1 cellular context compared by ENCODE assay signal in the genomic region with DNA sequence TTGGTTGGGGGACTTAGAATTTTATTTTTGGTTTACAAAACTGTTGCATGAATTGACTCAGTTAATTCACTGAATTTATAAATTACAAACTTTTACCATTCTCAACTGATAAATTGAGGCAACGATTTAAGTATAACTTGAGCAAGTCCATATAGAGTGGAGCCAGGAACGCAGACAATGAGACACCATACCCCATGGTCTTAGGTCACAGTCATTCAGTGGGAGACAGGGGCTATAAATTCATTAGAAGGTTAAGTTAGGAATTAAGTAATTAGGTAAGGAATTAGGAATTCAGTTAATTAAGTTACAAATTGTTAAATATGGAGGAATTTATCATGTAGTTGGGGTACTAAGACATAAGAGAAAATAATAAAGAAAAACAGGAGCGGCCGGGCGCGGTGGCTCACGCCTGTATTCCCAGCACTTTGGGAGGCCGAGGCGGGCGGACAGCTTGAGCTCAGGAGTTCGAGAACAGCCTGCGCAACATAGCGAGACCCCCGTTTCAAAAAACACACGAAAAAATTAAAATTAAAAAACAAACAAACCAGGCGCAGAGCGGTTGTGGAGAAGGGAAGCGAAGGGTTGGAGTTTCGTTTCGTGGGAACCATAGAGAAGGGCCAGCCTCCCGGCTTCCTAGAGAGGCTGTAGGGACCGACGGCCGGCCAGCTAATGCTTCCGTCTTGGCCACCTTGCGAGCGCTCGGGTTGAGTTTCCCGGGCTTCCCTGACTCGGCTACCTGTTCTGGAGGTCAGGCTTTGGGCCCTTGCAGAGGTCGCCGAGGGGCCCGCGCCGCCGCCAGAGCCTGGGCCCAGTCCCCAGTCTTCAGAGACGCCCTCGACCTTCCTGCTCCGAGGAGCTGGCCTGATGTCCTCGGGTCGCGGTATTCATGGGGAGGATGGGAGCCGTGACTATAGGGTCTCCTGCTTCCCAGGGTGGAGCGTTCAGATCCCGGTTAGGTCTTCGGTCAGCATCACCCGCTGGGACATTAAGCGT.
TF ChIP-seq lines count a peak whose summit lies in the region.

TSS of gene ZNF619 (plus strand) at position 645 of the 993 bp plus-strand sequence. CDS start 858 bp downstream, outside the sequence.

TF ChIP-seq in GM12878, 131 proteins besides CTCF, POLR2A, EP300 and RAD21 (continues in another document):
- TF ChIP-seq, protein P1, sequence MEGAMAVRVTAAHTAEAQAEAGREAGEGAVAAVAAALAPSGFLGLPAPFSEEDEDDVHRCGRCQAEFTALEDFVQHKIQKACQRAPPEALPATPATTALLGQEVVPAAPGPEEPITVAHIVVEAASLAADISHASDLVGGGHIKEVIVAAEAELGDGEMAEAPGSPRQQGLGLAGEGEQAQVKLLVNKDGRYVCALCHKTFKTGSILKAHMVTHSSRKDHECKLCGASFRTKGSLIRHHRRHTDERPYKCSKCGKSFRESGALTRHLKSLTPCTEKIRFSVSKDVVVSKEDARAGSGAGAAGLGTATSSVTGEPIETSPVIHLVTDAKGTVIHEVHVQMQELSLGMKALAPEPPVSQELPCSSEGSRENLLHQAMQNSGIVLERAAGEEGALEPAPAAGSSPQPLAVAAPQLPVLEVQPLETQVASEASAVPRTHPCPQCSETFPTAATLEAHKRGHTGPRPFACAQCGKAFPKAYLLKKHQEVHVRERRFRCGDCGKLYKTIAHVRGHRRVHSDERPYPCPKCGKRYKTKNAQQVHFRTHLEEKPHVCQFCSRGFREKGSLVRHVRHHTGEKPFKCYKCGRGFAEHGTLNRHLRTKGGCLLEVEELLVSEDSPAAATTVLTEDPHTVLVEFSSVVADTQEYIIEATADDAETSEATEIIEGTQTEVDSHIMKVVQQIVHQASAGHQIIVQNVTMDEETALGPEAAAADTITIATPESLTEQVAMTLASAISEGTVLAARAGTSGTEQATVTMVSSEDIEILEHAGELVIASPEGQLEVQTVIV (IDR thresholded peaks at IDR 0.05; ENCODE audit: borderline replicate concordance, partially characterized antibody): no peak
- no peak for TF ChIP-seq TCF7 (IDR thresholded peaks at IDR 0.05; ENCODE audit: borderline replicate concordance)
- no peak for TF ChIP-seq BCL3 (IDR thresholded peaks at IDR 0.05; ENCODE audit: borderline replicate concordance, insufficient read depth, low read depth, low read length, poor library complexity, severe bottlenecking)
- no peak for TF ChIP-seq POLR2AphosphoS2 (IDR thresholded peaks at IDR 0.05; ENCODE audit: low read depth, low read length)
- TF ChIP-seq RUNX3 (IDR thresholded peaks at IDR 0.05; ENCODE audit: low read length): no peak
- no peak for TF ChIP-seq BRCA1 (IDR thresholded peaks at IDR 0.05; ENCODE audit: low read depth, low read length)
- no peak for TF ChIP-seq TCF12 (IDR thresholded peaks at IDR 0.05; ENCODE audit: low read depth, low read length)
- no peak for TF ChIP-seq JUND (IDR thresholded peaks at IDR 0.05; ENCODE audit: low read depth, low read length)
- TF ChIP-seq SPI1 (IDR thresholded peaks at IDR 0.05; ENCODE audit: borderline replicate concordance, insufficient read depth, low read depth, low read length): no peak
- TF ChIP-seq MYC (IDR thresholded peaks at IDR 0.05; ENCODE audit: insufficient read depth, insufficient read length, insufficient replicate concordance, low read length, severe bottlenecking): no peak
- TF ChIP-seq CEBPB (IDR thresholded peaks at IDR 0.05; ENCODE audit: borderline replicate concordance in 1 of 2, low read depth in 2 of 2, low read length in 2 of 2): no peak
- no peak for TF ChIP-seq SMAD1 (IDR thresholded peaks at IDR 0.05; ENCODE audit: low read depth, partially characterized antibody)
- no peak for TF ChIP-seq RCOR1 (conservative IDR thresholded peaks at IDR 0.05; ENCODE audit: low read depth, low read length)
- TF ChIP-seq, protein P2, sequence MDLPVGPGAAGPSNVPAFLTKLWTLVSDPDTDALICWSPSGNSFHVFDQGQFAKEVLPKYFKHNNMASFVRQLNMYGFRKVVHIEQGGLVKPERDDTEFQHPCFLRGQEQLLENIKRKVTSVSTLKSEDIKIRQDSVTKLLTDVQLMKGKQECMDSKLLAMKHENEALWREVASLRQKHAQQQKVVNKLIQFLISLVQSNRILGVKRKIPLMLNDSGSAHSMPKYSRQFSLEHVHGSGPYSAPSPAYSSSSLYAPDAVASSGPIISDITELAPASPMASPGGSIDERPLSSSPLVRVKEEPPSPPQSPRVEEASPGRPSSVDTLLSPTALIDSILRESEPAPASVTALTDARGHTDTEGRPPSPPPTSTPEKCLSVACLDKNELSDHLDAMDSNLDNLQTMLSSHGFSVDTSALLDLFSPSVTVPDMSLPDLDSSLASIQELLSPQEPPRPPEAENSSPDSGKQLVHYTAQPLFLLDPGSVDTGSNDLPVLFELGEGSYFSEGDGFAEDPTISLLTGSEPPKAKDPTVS (IDR thresholded peaks at IDR 0.05; ENCODE audit: low read depth, low read length): no peak
- no peak for TF ChIP-seq HDGF (IDR thresholded peaks at IDR 0.05)
- TF ChIP-seq FOXM1 (IDR thresholded peaks at IDR 0.05; ENCODE audit: low read depth, low read length): no peak
- TF ChIP-seq STAT3 (IDR thresholded peaks at IDR 0.05; ENCODE audit: low read depth, low read length): no peak
- TF ChIP-seq ZNF207 (IDR thresholded peaks at IDR 0.05; ENCODE audit: borderline replicate concordance): 0 out of 2 replicates have a peak, but pooled peaks have one; percentile 54
- TF ChIP-seq ZZZ3 (IDR thresholded peaks at IDR 0.05; ENCODE audit: control insufficient read depth, insufficient read length, low read depth): no peak
- TF ChIP-seq, protein P3, sequence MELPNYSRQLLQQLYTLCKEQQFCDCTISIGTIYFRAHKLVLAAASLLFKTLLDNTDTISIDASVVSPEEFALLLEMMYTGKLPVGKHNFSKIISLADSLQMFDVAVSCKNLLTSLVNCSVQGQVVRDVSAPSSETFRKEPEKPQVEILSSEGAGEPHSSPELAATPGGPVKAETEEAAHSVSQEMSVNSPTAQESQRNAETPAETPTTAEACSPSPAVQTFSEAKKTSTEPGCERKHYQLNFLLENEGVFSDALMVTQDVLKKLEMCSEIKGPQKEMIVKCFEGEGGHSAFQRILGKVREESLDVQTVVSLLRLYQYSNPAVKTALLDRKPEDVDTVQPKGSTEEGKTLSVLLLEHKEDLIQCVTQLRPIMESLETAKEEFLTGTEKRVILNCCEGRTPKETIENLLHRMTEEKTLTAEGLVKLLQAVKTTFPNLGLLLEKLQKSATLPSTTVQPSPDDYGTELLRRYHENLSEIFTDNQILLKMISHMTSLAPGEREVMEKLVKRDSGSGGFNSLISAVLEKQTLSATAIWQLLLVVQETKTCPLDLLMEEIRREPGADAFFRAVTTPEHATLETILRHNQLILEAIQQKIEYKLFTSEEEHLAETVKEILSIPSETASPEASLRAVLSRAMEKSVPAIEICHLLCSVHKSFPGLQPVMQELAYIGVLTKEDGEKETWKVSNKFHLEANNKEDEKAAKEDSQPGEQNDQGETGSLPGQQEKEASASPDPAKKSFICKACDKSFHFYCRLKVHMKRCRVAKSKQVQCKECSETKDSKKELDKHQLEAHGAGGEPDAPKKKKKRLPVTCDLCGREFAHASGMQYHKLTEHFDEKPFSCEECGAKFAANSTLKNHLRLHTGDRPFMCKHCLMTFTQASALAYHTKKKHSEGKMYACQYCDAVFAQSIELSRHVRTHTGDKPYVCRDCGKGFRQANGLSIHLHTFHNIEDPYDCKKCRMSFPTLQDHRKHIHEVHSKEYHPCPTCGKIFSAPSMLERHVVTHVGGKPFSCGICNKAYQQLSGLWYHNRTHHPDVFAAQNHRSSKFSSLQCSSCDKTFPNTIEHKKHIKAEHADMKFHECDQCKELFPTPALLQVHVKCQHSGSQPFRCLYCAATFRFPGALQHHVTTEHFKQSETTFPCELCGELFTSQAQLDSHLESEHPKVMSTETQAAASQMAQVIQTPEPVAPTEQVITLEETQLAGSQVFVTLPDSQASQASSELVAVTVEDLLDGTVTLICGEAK (IDR thresholded peaks at IDR 0.05; ENCODE audit: borderline replicate concordance): peak; percentile 72
- TF ChIP-seq SMAD5 (IDR thresholded peaks at IDR 0.05; ENCODE audit: low read depth): no peak
- TF ChIP-seq SUZ12 (IDR thresholded peaks at IDR 0.05; ENCODE audit: unreplicated experiment): no peak
- no peak for TF ChIP-seq BCL11A (IDR thresholded peaks at IDR 0.05; ENCODE audit: low read depth, low read length)
- no peak for TF ChIP-seq KDM1A (IDR thresholded peaks at IDR 0.05; ENCODE audit: borderline replicate concordance)
- TF ChIP-seq HDAC2 (IDR thresholded peaks at IDR 0.05): no peak
- no peak for TF ChIP-seq TARDBP (IDR thresholded peaks at IDR 0.05; ENCODE audit: borderline replicate concordance)
- peak; percentile 53; the same call in 1 of the 2 replicates for TF ChIP-seq MTA2 (IDR thresholded peaks at IDR 0.05; ENCODE audit: low read depth)
- TF ChIP-seq NR2F1 (conservative IDR thresholded peaks at IDR 0.05): 0 out of 2 replicates have a peak, but pooled peaks have one; percentile 59
- peak; percentile 56; the same call in 1 of the 2 replicates for TF ChIP-seq CHD2 (IDR thresholded peaks at IDR 0.05; ENCODE audit: borderline replicate concordance, low read depth, low read length)
- TF ChIP-seq ZNF24 (IDR thresholded peaks at IDR 0.05): peak; percentile 41; the same call in 1 of the 2 replicates
- no peak for TF ChIP-seq ZNF274 (IDR thresholded peaks at IDR 0.05; ENCODE audit: insufficient read depth, insufficient read length)
- TF ChIP-seq CBX5 (IDR thresholded peaks at IDR 0.05; ENCODE audit: low read depth): no peak
- no peak for TF ChIP-seq MYB (IDR thresholded peaks at IDR 0.05; ENCODE audit: borderline replicate concordance, low read depth, low read length)
- TF ChIP-seq STAT1 (conservative IDR thresholded peaks at IDR 0.05): no peak
- TF ChIP-seq, protein P4, sequence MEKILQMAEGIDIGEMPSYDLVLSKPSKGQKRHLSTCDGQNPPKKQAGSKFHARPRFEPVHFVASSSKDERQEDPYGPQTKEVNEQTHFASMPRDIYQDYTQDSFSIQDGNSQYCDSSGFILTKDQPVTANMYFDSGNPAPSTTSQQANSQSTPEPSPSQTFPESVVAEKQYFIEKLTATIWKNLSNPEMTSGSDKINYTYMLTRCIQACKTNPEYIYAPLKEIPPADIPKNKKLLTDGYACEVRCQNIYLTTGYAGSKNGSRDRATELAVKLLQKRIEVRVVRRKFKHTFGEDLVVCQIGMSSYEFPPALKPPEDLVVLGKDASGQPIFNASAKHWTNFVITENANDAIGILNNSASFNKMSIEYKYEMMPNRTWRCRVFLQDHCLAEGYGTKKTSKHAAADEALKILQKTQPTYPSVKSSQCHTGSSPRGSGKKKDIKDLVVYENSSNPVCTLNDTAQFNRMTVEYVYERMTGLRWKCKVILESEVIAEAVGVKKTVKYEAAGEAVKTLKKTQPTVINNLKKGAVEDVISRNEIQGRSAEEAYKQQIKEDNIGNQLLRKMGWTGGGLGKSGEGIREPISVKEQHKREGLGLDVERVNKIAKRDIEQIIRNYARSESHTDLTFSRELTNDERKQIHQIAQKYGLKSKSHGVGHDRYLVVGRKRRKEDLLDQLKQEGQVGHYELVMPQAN (conservative IDR thresholded peaks at IDR 0.05): peak; percentile 61; the same call in 1 of the 2 replicates
- TF ChIP-seq PKNOX1 (IDR thresholded peaks at IDR 0.05): no peak
- no peak for TF ChIP-seq ZNF217 (IDR thresholded peaks at IDR 0.05)
- no peak for TF ChIP-seq ATF3 (IDR thresholded peaks at IDR 0.05; ENCODE audit: borderline replicate concordance, extremely low read depth, low read depth, low read length)
- no peak for TF ChIP-seq PRDM15 (CRISPR knock-in tag; IDR thresholded peaks at IDR 0.05)
- TF ChIP-seq SP1 (IDR thresholded peaks at IDR 0.05; ENCODE audit: low read depth, low read length): no peak
- no peak for TF ChIP-seq ZNF622 (IDR thresholded peaks at IDR 0.05)
- peak; percentile 48; the same call in 1 of the 3 replicates for TF ChIP-seq POU2F2 (IDR thresholded peaks at IDR 0.05; ENCODE audit: borderline replicate concordance, low read depth, low read length)
- TF ChIP-seq PAX5 (IDR thresholded peaks at IDR 0.05; ENCODE audit: borderline replicate concordance, low read depth, low read length): no peak
